In genomic region chr16:56657555-56658430, GRCh38 we compare ENCODE assay signal across 8 cellular contexts. TPM values are rescaled to one million over a fixed set of nuclear protein-coding genes. Genes with fewer than 3 reads are reported as not detected.
DNase-seq lines count a peak whose midpoint lies in the region; ATAC-seq and TF ChIP-seq lines count a peak whose summit lies in the region.

Gene MT1F, plus strand, starts transcription at chr16:56657959. Its CDS starts 100 bp downstream, at chr16:56658059.

- H3K27me3 Mint-ChIP-seq in activated CD4-positive, alpha-beta T cell treated with anti-CD3 and anti-CD28 coated beads for 36 hours: peaks cover 2% of the 10 kb centered on the region

- peak within 1 kb of the TSS; percentile 76 for H3K27ac Mint-ChIP-seq in activated CD4-positive, alpha-beta T cell treated with anti-CD3 and anti-CD28 coated beads for 36 hours

- H3K36me3 Mint-ChIP-seq in activated CD4-positive, alpha-beta T cell treated with anti-CD3 and anti-CD28 coated beads for 36 hours (ENCODE audit: low read depth): no peaks in the 10 kb centered on the region

- POLR2A ChIA-PET in activated CD4-positive, alpha-beta T cell treated with anti-CD3 and anti-CD28 coated beads for 36 hours (lab: Charles Lee): interaction anchor here (0.6 to 1.2 kb wide), 3 partner anchors 14 to 32 kb away, joined by 3 to 5 read pairs (median 3); partner anchors contain the start of genes MT1E and MT1X

- CTCF ChIA-PET in activated CD4-positive, alpha-beta T cell treated with anti-CD3 and anti-CD28 coated beads for 36 hours (lab: Charles Lee): interaction anchor here (0.9 kb wide), 1 partner anchor 81 kb away, joined by 3 read pairs; no protein-coding TSS in a partner anchor

- peaks cover 16% of the 10 kb centered on the region for H3K4me1 Mint-ChIP-seq in activated CD4-positive, alpha-beta T cell treated with anti-CD3 and anti-CD28 coated beads for 36 hours

- intact Hi-C loops in activated CD4-positive, alpha-beta T cell treated with anti-CD3 and anti-CD28 coated beads for 36 hours (cut with DNase I, micrococcal nuclease): loop anchor here (1.0 to 2.0 kb wide), 7 partner anchors 14 to 80 kb away; partner anchors contain the start of genes MT1X (in 2 of the 2), MT2A (in 2 of the 2) and MT1E (in 1 of the 2)

- H3K9me3 Mint-ChIP-seq in activated CD4-positive, alpha-beta T cell treated with anti-CD3 and anti-CD28 coated beads for 36 hours (ENCODE audit: low read depth): no peaks in the 10 kb centered on the region

- peak; percentile 45 for DNase-seq in GM13977 (ENCODE audit: low spot score)
- DNase-seq in NCI-H1930 (lab: John Stamatoyannopoulos, UW): peak; percentile 38 to 72
- peak; percentile 84 for DNase-seq in activated CD4-positive, alpha-beta T cell treated with anti-CD3 and anti-CD28 coated beads for 36 hours
- peak; percentile 87 for DNase-seq in cerebellum (ENCODE audit: low spot score)
- DNase-seq in left kidney (ENCODE audit: low read depth, low spot score): peak; percentile 92
- DNase-seq in stimulated activated CD4-positive, alpha-beta T cell treated with anti-CD3 and anti-CD28 coated beads, Interleukin-1b, Interleukin-23, amount 100 ng/mL, for 48 hours: peak; percentile 50

- ATAC-seq in activated CD4-positive, alpha-beta T cell treated with anti-CD3 and anti-CD28 coated beads for 36 hours: peak; percentile 85
- ATAC-seq in HG02884 (IDR thresholded peaks at IDR 0.05; ENCODE audit: unreplicated experiment) (no peak), HG02588 (IDR thresholded peaks at IDR 0.05; ENCODE audit: unreplicated experiment) (no peak)

- in situ Hi-C loops in GM13977 (cut with MboI; ENCODE audit: low pct_unique_long_range_greater_than_20kb, low sequenced_read_pairs, unreplicated experiment): no loop called here

- TF ChIP-seq CTCF in GM13977 (IDR thresholded peaks at IDR 0.05; ENCODE audit: extremely low read depth, insufficient read depth, missing control alignments): no peak

- peak within 1 kb of the TSS; percentile 79 for H3K4me3 Mint-ChIP-seq in activated CD4-positive, alpha-beta T cell treated with anti-CD3 and anti-CD28 coated beads for 36 hours

RNA-seq across cellular contexts. Expression of gene MT1F, which starts in this region (rescaled TPM):
- 1 to 10 TPM; 7.0 to 7.1 TPM for total RNA-seq in activated CD4-positive, alpha-beta T cell treated with anti-CD3 and anti-CD28 coated beads for 36 hours
- total RNA-seq in cerebellum: 3.4 TPM
